Comparison of ENCODE assay signal across 8 cellular contexts in the genomic region with DNA sequence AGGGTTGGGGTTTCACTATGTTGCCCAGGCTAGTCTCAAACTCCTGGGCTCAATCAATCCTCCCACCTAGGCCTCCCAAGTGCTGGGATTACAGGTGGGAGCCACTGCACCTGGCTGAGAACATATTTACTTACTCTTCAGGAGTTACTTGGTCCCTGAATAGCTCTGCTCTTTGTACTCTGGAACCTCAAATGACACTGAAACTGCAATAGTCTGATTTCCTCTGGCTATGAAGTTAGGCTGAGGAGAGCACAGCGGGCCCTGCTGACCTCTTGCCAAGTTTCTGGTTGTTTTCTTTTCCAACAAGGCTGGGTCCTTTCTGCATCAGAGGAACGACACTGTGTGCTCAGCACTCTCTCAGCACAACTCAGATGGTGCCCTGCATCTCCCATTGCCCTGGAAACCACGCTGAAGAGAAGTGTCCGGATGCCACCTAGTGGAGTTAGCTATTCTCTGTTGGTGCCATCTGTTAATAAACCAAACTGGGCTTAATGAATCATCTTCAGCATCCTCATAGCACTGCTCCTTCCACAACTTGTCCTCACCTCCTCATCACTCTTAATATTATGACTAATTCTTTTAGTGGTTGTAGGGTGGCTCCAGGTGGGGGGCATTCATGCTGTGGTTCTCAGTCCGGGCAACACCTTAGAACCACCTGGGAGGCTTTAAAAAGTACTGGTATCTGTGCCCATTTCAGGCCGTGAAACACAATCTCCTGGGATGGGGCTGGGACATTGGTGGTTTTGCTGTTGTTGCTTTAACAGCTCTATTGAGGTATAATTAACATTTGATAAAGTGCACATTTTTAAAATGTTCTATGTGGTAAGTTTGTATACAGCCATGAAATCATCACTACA. TPM values are rescaled to one million over a fixed set of nuclear protein-coding genes. Genes with fewer than 3 reads are reported as not detected.
DNase-seq lines count a peak whose midpoint lies in the region; ATAC-seq and TF ChIP-seq lines count a peak whose summit lies in the region.

No MANE protein-coding gene starts in this region.

- TF ChIP-seq POLR2A in erythroblast (IDR thresholded peaks at IDR 0.05; ENCODE audit: low read length) = no peak
- no peak for TF ChIP-seq POLR2A in testis (IDR thresholded peaks at IDR 0.05)

- POLR2A ChIA-PET in naive thymus-derived CD4-positive, alpha-beta T cell (lab: Charles Lee) = no interaction called here

- H3K4me3 ChIP-seq in naive thymus-derived CD4-positive, alpha-beta T cell (ENCODE audit: low read length) = no peak overlapping the region
- H3K4me3 ChIP-seq in testis = no peak overlapping the region

- no peaks in the 10 kb centered on the region for H3K27me3 ChIP-seq in naive thymus-derived CD4-positive, alpha-beta T cell (ENCODE audit: control insufficient read depth in 2 of 2, insufficient read depth in 2 of 2, low read length in 2 of 2)
- no peaks in the 10 kb centered on the region for H3K27me3 ChIP-seq in testis

- H3K4me1 ChIP-seq in naive thymus-derived CD4-positive, alpha-beta T cell (ENCODE audit: control insufficient read depth in 2 of 2, insufficient read depth in 2 of 2, low read length in 2 of 2) = no peaks in the 10 kb centered on the region
- H3K4me1 ChIP-seq in testis = no peaks in the 10 kb centered on the region

- H3K9me3 Mint-ChIP-seq in naive thymus-derived CD4-positive, alpha-beta T cell = peaks cover 0 to 8% (median 3%) of the 10 kb centered on the region in 11 donors

- no peak overlapping the region for H3K27ac ChIP-seq in naive thymus-derived CD4-positive, alpha-beta T cell (ENCODE audit: low read depth, low read length)
- H3K27ac ChIP-seq in testis = no peak overlapping the region

- TF ChIP-seq CTCF in GM20000 (IDR thresholded peaks at IDR 0.05; ENCODE audit: extremely low read depth, missing control alignments) = peak; percentile 42
- peak in 2 of 3 experiments; percentile 31 to 38 for TF ChIP-seq CTCF in testis (IDR thresholded peaks at IDR 0.05)

- intact Hi-C loops in naive thymus-derived CD4-positive, alpha-beta T cell (cut with micrococcal nuclease) = loop anchor here (1.0 to 10.0 kb wide), 10 partner anchors 161 to 705 kb away; no protein-coding TSS in a partner anchor
- intact Hi-C loops in testis (cut with DNase I; ENCODE audit: low total_unique reads) = no loop called here

- CTCF ChIA-PET in naive thymus-derived CD4-positive, alpha-beta T cell (lab: Charles Lee) = interaction anchor here (0.6 to 1.0 kb wide), 5 partner anchors 10 to 667 kb away, joined by 3 to 6 read pairs (median 4); no protein-coding TSS in a partner anchor

- peak overlapping the region in 3 of 9 donors; percentile 4 to 70 (median 69) for H3K27ac Mint-ChIP-seq in naive thymus-derived CD4-positive, alpha-beta T cell

- DNase-seq in DMS153 (lab: John Stamatoyannopoulos, UW) = peak; percentile 52
- peak; percentile 76 for DNase-seq in GM20000 (ENCODE audit: low spot score)
- peak; percentile 82 for DNase-seq in NCI-H748 (lab: John Stamatoyannopoulos, UW; ENCODE audit: unreplicated experiment)
- DNase-seq in activated CD8-positive, alpha-beta memory T cell treated with anti-CD3 and anti-CD28 coated beads for 24 hours = peak; percentile 62
- peak; percentile 42 to 61 for DNase-seq in erythroblast (lab: John Stamatoyannopoulos, UW)
- DNase-seq in naive thymus-derived CD4-positive, alpha-beta T cell = peak in 8 of 9 donors; percentile 16 to 61 (median 42)
- DNase-seq in testis = peak; percentile 73

- WGBS in testis, 2 donors = 39 to 49% methylated on average over 6 of the region's 6 CpGs

- peak; percentile 71 for ATAC-seq in HG03575 (IDR thresholded peaks at IDR 0.05; ENCODE audit: extremely low read depth, insufficient number of reproducible peaks, low FRiP score, unreplicated experiment)
- ATAC-seq in naive thymus-derived CD4-positive, alpha-beta T cell = peak; percentile 87

- H3K36me3 ChIP-seq in naive thymus-derived CD4-positive, alpha-beta T cell (ENCODE audit: control insufficient read depth in 2 of 3, insufficient read depth in 3 of 3, low read length in 3 of 3) = no peaks in the 10 kb centered on the region
- no peaks in the 10 kb centered on the region for H3K36me3 ChIP-seq in testis (ENCODE audit: low read depth, missing control alignments)

- H3K27me3 Mint-ChIP-seq in naive thymus-derived CD4-positive, alpha-beta T cell = peaks cover 0 to 9% (median 0%) of the 10 kb centered on the region in 5 donors

- peaks cover 0 to 17% (median 4%) of the 10 kb centered on the region in 7 donors for H3K4me1 Mint-ChIP-seq in naive thymus-derived CD4-positive, alpha-beta T cell

- peaks cover 0 to 4% (median 3%) of the 10 kb centered on the region in 5 donors for H3K36me3 Mint-ChIP-seq in naive thymus-derived CD4-positive, alpha-beta T cell

- H3K4me3 Mint-ChIP-seq in naive thymus-derived CD4-positive, alpha-beta T cell = no peak overlapping the region

- H3K9me3 ChIP-seq in naive thymus-derived CD4-positive, alpha-beta T cell (ENCODE audit: control insufficient read depth in 2 of 3, low read length in 3 of 3) = no peaks in the 10 kb centered on the region
- H3K9me3 ChIP-seq in testis = no peaks in the 10 kb centered on the region

RNA-seq across cellular contexts. Expression of a gene that starts 8.2 kb away (rescaled TPM):
- 1 to 10 TPM in 2 of 5 experiments, under 1 TPM in 1, not detected in 2; 0.75 to 2.1 (median 1.2) TPM for total RNA-seq in naive thymus-derived CD4-positive, alpha-beta T cell
- polyA plus RNA-seq in naive thymus-derived CD4-positive, alpha-beta T cell = not detected
- 1 to 10 TPM; 6.9 to 9.8 TPM for total RNA-seq in testis
- polyA plus RNA-seq in testis (ENCODE audit: insufficient read depth, low read depth, low replicate concordance) = 50.9 TPM

RNA-seq across cellular contexts. Expression of a gene that starts 57.4 kb away (rescaled TPM):
- 10 to 100 TPM; 23.0 to 31.8 (median 26.0) TPM for total RNA-seq in naive thymus-derived CD4-positive, alpha-beta T cell
- polyA plus RNA-seq in naive thymus-derived CD4-positive, alpha-beta T cell = 10 to 100 TPM; 16.0 to 17.9 TPM
- total RNA-seq in testis = 10 to 100 TPM; 17.0 to 29.4 TPM
- 21.1 TPM for polyA plus RNA-seq in testis (ENCODE audit: insufficient read depth, low read depth, low replicate concordance)
